ENCODE assay signal across 14 cellular contexts in genomic region chr2:1940660-1941059, GRCh38.
DNase-seq lines count a peak whose midpoint lies in the region; FAIRE-seq and TF ChIP-seq lines count a peak whose summit lies in the region.
"Had no signal": no experiment of that assay in that cellular context is flagged by ENCODE, and none has a peak within 500 bp of the region (broad histone marks: within the 10 kb centered on the region; RNA-seq: fewer than 3 reads in every experiment).

No MANE protein-coding gene starts in this region.

- peak; percentile 25 for TF ChIP-seq CTCF in chondrocyte (IDR thresholded peaks at IDR 0.05)

- no peak for FAIRE-seq in GM12891 (lab: Jason Lieb, UNC)
- FAIRE-seq: GM12892 had no signal

- POLR2A ChIA-PET in activated CD4-positive, alpha-beta T cell treated with anti-CD3 and anti-CD28 coated beads, Interleukin-2, amount 10 ng/mL, durations not matched to agents 7 days and 5 days (lab: Charles Lee) = no interaction called here

- peak; percentile 64 for DNase-seq in Daoy (ENCODE audit: low read depth)
- DNase-seq in NCI-H2196 treated with DMSO at 0.1 percent for 48 hours (lab: John Stamatoyannopoulos, UW; ENCODE audit: unreplicated experiment) = peak; percentile 56
- no peak for DNase-seq in chondrocyte (ENCODE audit: low spot score)
- peak; percentile 42 for DNase-seq in medulla oblongata (ENCODE audit: extremely low spot score)
- DNase-seq in T-helper 2 cell = no peak
- no peak for DNase-seq in GM12891 (ENCODE audit: insufficient read length, low spot score)
- no peak for DNase-seq in epidermal melanocyte (ENCODE audit: insufficient read length, low spot score)
- DNase-seq in activated CD4-positive, alpha-beta T cell treated with anti-CD3 and anti-CD28 coated beads, Interleukin-2, amount 10 ng/mL, durations not matched to agents 7 days and 5 days = no peak
- DNase-seq: activated CD4-positive, alpha-beta memory T cell treated with anti-CD3 and anti-CD28 coated beads for 36 hours; DND-41; MM.1S; NCI-H524 treated with DMSO at 0.1 percent for 48 hours had no signal

- no peaks in the 10 kb centered on the region for H3K36me3 Mint-ChIP-seq in chondrocyte (ENCODE audit: low read depth)
- H3K36me3 Mint-ChIP-seq in activated CD4-positive, alpha-beta T cell treated with anti-CD3 and anti-CD28 coated beads, Interleukin-2, amount 10 ng/mL, durations not matched to agents 7 days and 5 days (ENCODE audit: low read depth) = no peaks in the 10 kb centered on the region
- H3K36me3 Mint-ChIP-seq: activated CD4-positive, alpha-beta memory T cell treated with anti-CD3 and anti-CD28 coated beads for 36 hours had no signal

- H3K27me3 Mint-ChIP-seq in chondrocyte (ENCODE audit: low read depth) = peaks cover 6% of the 10 kb centered on the region
- peaks cover 2% of the 10 kb centered on the region for H3K27me3 Mint-ChIP-seq in activated CD4-positive, alpha-beta T cell treated with anti-CD3 and anti-CD28 coated beads, Interleukin-2, amount 10 ng/mL, durations not matched to agents 7 days and 5 days
- H3K27me3 Mint-ChIP-seq: activated CD4-positive, alpha-beta memory T cell treated with anti-CD3 and anti-CD28 coated beads for 36 hours had no signal

- CTCF ChIA-PET in activated CD4-positive, alpha-beta T cell treated with anti-CD3 and anti-CD28 coated beads, Interleukin-2, amount 10 ng/mL, durations not matched to agents 7 days and 5 days (lab: Charles Lee) = no interaction called here

- no peak overlapping the region for H3K4me3 Mint-ChIP-seq in chondrocyte (ENCODE audit: unreplicated experiment)
- no peak overlapping the region for H3K4me3 Mint-ChIP-seq in activated CD4-positive, alpha-beta T cell treated with anti-CD3 and anti-CD28 coated beads, Interleukin-2, amount 10 ng/mL, durations not matched to agents 7 days and 5 days
- H3K4me3 Mint-ChIP-seq: activated CD4-positive, alpha-beta memory T cell treated with anti-CD3 and anti-CD28 coated beads for 36 hours; B cell had no signal

- H3K27ac Mint-ChIP-seq in chondrocyte (ENCODE audit: unreplicated experiment) = no peak overlapping the region
- no peak overlapping the region for H3K27ac Mint-ChIP-seq in activated CD4-positive, alpha-beta T cell treated with anti-CD3 and anti-CD28 coated beads, Interleukin-2, amount 10 ng/mL, durations not matched to agents 7 days and 5 days
- H3K27ac Mint-ChIP-seq: activated CD4-positive, alpha-beta memory T cell treated with anti-CD3 and anti-CD28 coated beads for 36 hours; B cell had no signal

- H3K9me3 Mint-ChIP-seq in chondrocyte (ENCODE audit: low read depth) = no peaks in the 10 kb centered on the region
- H3K9me3 Mint-ChIP-seq in activated CD4-positive, alpha-beta T cell treated with anti-CD3 and anti-CD28 coated beads, Interleukin-2, amount 10 ng/mL, durations not matched to agents 7 days and 5 days = no peaks in the 10 kb centered on the region
- H3K9me3 Mint-ChIP-seq: activated CD4-positive, alpha-beta memory T cell treated with anti-CD3 and anti-CD28 coated beads for 36 hours had no signal

- no peak for TF ChIP-seq POLR2A in GM12891 (IDR thresholded peaks at IDR 0.05; ENCODE audit: low read depth, low read length)

- peaks cover 15% of the 10 kb centered on the region for H3K4me1 Mint-ChIP-seq in chondrocyte (ENCODE audit: low read depth)
- no peaks in the 10 kb centered on the region for H3K4me1 Mint-ChIP-seq in activated CD4-positive, alpha-beta T cell treated with anti-CD3 and anti-CD28 coated beads, Interleukin-2, amount 10 ng/mL, durations not matched to agents 7 days and 5 days
- H3K4me1 Mint-ChIP-seq: B cell had no signal

TF ChIP-seq in GM12891, 5 proteins besides CTCF, POLR2A, EP300 and RAD21:
- no peak for TF ChIP-seq POU2F2 (IDR thresholded peaks at IDR 0.05; ENCODE audit: low read depth, low read length)
- TF ChIP-seq POLR2AphosphoS5 (IDR thresholded peaks at IDR 0.05; ENCODE audit: low read depth, low read length) = no peak
- no peak for TF ChIP-seq TAF1 (IDR thresholded peaks at IDR 0.05; ENCODE audit: low read depth, low read length)
- no peak for TF ChIP-seq SPI1 (IDR thresholded peaks at IDR 0.05; ENCODE audit: low read depth, low read length)
- TF ChIP-seq PAX5 (IDR thresholded peaks at IDR 0.05; ENCODE audit: insufficient read depth, low read length, severe bottlenecking) = no peak

Comparison
In these comparisons a context has a peak if more than half of its experiments do, and no peak if none do; other contexts are left out.
1. DNase-seq: peak in Daoy (single experiment), NCI-H2196 treated with DMSO at 0.1 percent for 48 hours (single experiment) and medulla oblongata (single experiment); none in chondrocyte (single experiment), T-helper 2 cell (0 of 5), GM12891 (single experiment), epidermal melanocyte (single experiment) and activated CD4-positive, alpha-beta T cell treated with anti-CD3 and anti-CD28 coated beads, Interleukin-2, amount 10 ng/mL, durations not matched to agents 7 days and 5 days (single experiment).